8 cellular contexts compared by ENCODE assay signal in genomic region chr4:26583865-26584652, GRCh38. TPM values are rescaled to one million over a fixed set of nuclear protein-coding genes. Genes with fewer than 3 reads are reported as not detected.
DNase-seq lines count a peak whose midpoint lies in the region; ATAC-seq and TF ChIP-seq lines count a peak whose summit lies in the region.

TBC1D19 (plus strand) TSS chr4:26584084; CDS start chr4:26584194, 110 bp downstream.

- no peak for TF ChIP-seq CTCF in kidney epithelial cell (IDR thresholded peaks at IDR 0.05; ENCODE audit: insufficient read depth, low read length, poor library complexity, severe bottlenecking)

- no peaks in the 10 kb centered on the region for H3K36me3 ChIP-seq in kidney epithelial cell (ENCODE audit: control insufficient read depth, insufficient read depth, low read length)

- no peaks in the 10 kb centered on the region for H3K27me3 ChIP-seq in kidney epithelial cell (ENCODE audit: control insufficient read depth, insufficient read depth, low read length)

- H3K4me3 ChIP-seq in kidney epithelial cell (ENCODE audit: low read depth, low read length): peak within 1 kb of the TSS; percentile 63

- ATAC-seq in GM19043 (IDR thresholded peaks at IDR 0.05; ENCODE audit: low read depth, unreplicated experiment) (peak; percentile 100), HG03354 (IDR thresholded peaks at IDR 0.05; ENCODE audit: poor library complexity, severe bottlenecking, unreplicated experiment) (peak; percentile 100)

- peak; percentile 94 for DNase-seq in AG20443 (ENCODE audit: low spot score)
- peak; percentile 75 to 88 for DNase-seq in NCI-H446 (lab: John Stamatoyannopoulos, UW)
- DNase-seq in activated CD4-positive, CD25-positive, alpha-beta regulatory T cell treated with anti-CD3 and anti-CD28 coated beads, Interleukin-2, amount 50 U/mL, for 72 hours: peak; percentile 82
- DNase-seq in cerebellum (ENCODE audit: low spot score): peak; percentile 81
- DNase-seq in kidney epithelial cell (ENCODE audit: low read depth): no peak
- DNase-seq in stimulated activated CD4-positive, alpha-beta T cell treated with anti-CD3 and anti-CD28 coated beads, Interleukin-15, amount 100 ng/mL, for 48 hours (ENCODE audit: low read depth in 2 of 2): peak; percentile 83 to 84

RNA-seq across cellular contexts. Expression of gene TBC1D19, which starts in this region (rescaled TPM):
- 61.4 TPM for total RNA-seq in cerebellum
- 15.3 and 17.2 TPM in 2 replicates for total RNA-seq in kidney epithelial cell
